Comparison of ENCODE assay signal across 2 cellular contexts in the genomic region with DNA sequence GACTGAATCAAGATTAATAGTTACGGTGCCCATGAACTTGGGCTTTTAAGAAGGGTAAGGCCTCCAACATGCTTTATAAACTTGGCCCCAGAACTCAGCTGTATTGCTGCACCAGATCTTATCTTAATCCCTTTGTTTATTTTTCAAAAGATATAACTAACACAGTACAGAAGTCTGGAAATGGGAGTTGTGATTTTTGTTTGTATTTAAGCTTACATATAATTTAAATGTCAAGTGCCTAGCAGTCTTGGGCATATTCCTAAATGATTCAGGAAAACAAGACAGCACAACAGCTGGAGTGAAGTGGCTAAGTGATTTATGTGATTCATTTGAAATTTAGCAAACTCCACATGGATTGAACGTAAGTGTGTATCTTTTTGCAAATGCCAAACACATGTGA.
TF ChIP-seq lines count a peak whose summit lies in the region.

No MANE protein-coding gene starts in this region.

TF ChIP-seq in A549, 52 proteins besides CTCF, POLR2A, EP300 and RAD21:
- TF ChIP-seq CBX2 (IDR thresholded peaks at IDR 0.05; ENCODE audit: borderline replicate concordance, low read depth), result no peak
- no peak for TF ChIP-seq BHLHE40 (IDR thresholded peaks at IDR 0.05; ENCODE audit: low read depth, low read length)
- no peak for TF ChIP-seq KDM5A (IDR thresholded peaks at IDR 0.05)
- no peak for TF ChIP-seq FOSL2 (IDR thresholded peaks at IDR 0.05)
- TF ChIP-seq FOSL2 (CRISPR knock-in tag; IDR thresholded peaks at IDR 0.05), result no peak
- TF ChIP-seq NPAS2 (CRISPR knock-in tag; IDR thresholded peaks at IDR 0.05; ENCODE audit: borderline replicate concordance), result no peak
- peak; percentile 28; the same call in 1 of the 2 replicates for TF ChIP-seq GATA3 (IDR thresholded peaks at IDR 0.05; ENCODE audit: borderline replicate concordance)
- TF ChIP-seq CBX8 (IDR thresholded peaks at IDR 0.05), result no peak
- no peak for TF ChIP-seq HEYL (CRISPR knock-in tag; IDR thresholded peaks at IDR 0.05)

TF ChIP-seq in GM12878, 131 proteins besides CTCF, POLR2A, EP300 and RAD21:
- TF ChIP-seq RB1 (IDR thresholded peaks at IDR 0.05; ENCODE audit: borderline replicate concordance) (no peak), CHD1 (IDR thresholded peaks at IDR 0.05; ENCODE audit: low read depth, low read length) (no peak)
